In genomic region chr6:36340341-36340670, GRCh38 we compare ENCODE assay signal across 14 cellular contexts. TPM values are rescaled to one million over a fixed set of nuclear protein-coding genes. Genes with fewer than 3 reads are reported as not detected.
DNase-seq lines count a peak whose midpoint lies in the region; ATAC-seq and TF ChIP-seq lines count a peak whose summit lies in the region.
"Had no signal": no experiment of that assay in that cellular context is flagged by ENCODE, and none has a peak within 500 bp of the region (broad histone marks: within the 10 kb centered on the region; RNA-seq: fewer than 3 reads in every experiment).

No MANE protein-coding gene starts in this region.

- H3K4me3 Mint-ChIP-seq in glutamatergic neuron (ENCODE audit: unreplicated experiment), result peak overlapping the region; percentile 82
- H3K4me3 Mint-ChIP-seq: stimulated activated naive CD8-positive, alpha-beta T cell treated with anti-CD3 and anti-CD28 coated beads, Interleukin-15, Interleukin-2, amounts not matched to agents 100 ng/mL and 50 ng/mL, for 24 hours had no signal

- H3K4me1 Mint-ChIP-seq in glutamatergic neuron (ENCODE audit: low read depth, unreplicated experiment), result no peaks in the 10 kb centered on the region

- no peak for DNase-seq in GM23248
- no peak for DNase-seq in NT2/D1 (ENCODE audit: low read depth, low spot score)
- DNase-seq in glutamatergic neuron, result no peak
- no peak for DNase-seq in sciatic nerve (ENCODE audit: low spot score)
- DNase-seq in activated CD4-positive, alpha-beta T cell treated with anti-CD3 and anti-CD28 coated beads for 4 hours, result no peak
- DNase-seq in KG1 (lab: John Stamatoyannopoulos, UW), result no peak
- DNase-seq in kidney glomerular epithelial cell (lab: John Stamatoyannopoulos, UW), result no peak
- DNase-seq in RPMI8226, result no peak
- DNase-seq: cortex of kidney had no signal

- no peak overlapping the region for H3K4me2 ChIP-seq in GM23248 (ENCODE audit: unreplicated experiment)

- peaks cover 17% of the 10 kb centered on the region; the same call in 1 of the 2 replicates for H3K27me3 ChIP-seq in GM23248 (replicated peaks; ENCODE audit: insufficient read depth)
- H3K27me3 ChIP-seq in NT2/D1 (ENCODE audit: insufficient read depth, insufficient read length), result peaks cover 13% of the 10 kb centered on the region

- H3F3A ChIP-seq in GM23248 (ENCODE audit: insufficient read depth), result no peaks in the 10 kb centered on the region

- intact Hi-C loops in sciatic nerve (cut with DNase I), result no loop called here

- H4K20me1 ChIP-seq in GM23248 (ENCODE audit: insufficient read depth), result no peaks in the 10 kb centered on the region

- H3K9ac ChIP-seq in GM23248 (no peak overlapping the region), NT2/D1 (ENCODE audit: insufficient read length, low read depth) (peak overlapping the region; percentile 74)

- H3K79me2 ChIP-seq in GM23248 (ENCODE audit: insufficient read depth), result no peaks in the 10 kb centered on the region

- H3K4me3 ChIP-seq in GM23248 (no peak overlapping the region), NT2/D1 (ENCODE audit: insufficient read length, low read depth) (peak overlapping the region; percentile 35)
- H3K4me3 ChIP-seq: HAP-1, lung had no signal

- H3K36me3 Mint-ChIP-seq in glutamatergic neuron (ENCODE audit: unreplicated experiment), result no peaks in the 10 kb centered on the region

- H3K4me1 ChIP-seq in GM23248 (ENCODE audit: insufficient read depth), result no peaks in the 10 kb centered on the region
- H3K4me1 ChIP-seq in NT2/D1 (ENCODE audit: insufficient read depth, insufficient read length), result peaks cover under 1% of the 10 kb centered on the region

- no peak for TF ChIP-seq CTCF in glutamatergic neuron (IDR thresholded peaks at IDR 0.05; ENCODE audit: partially characterized antibody, unreplicated experiment)

- in situ Hi-C loops in GM23248 (cut with MboI), result no loop called here

- H3K9me3 ChIP-seq in GM23248 (ENCODE audit: low read depth), result no peaks in the 10 kb centered on the region
- H3K9me3 ChIP-seq in NT2/D1 (ENCODE audit: insufficient read depth, low read length), result no peaks in the 10 kb centered on the region
- H3K9me3 ChIP-seq: HAP-1 had no signal

- no peaks in the 10 kb centered on the region for H3K27me3 Mint-ChIP-seq in glutamatergic neuron (ENCODE audit: unreplicated experiment)

- H3K27ac Mint-ChIP-seq in glutamatergic neuron (ENCODE audit: unreplicated experiment), result no peak overlapping the region
- H3K27ac Mint-ChIP-seq: stimulated activated naive CD8-positive, alpha-beta T cell treated with anti-CD3 and anti-CD28 coated beads, Interleukin-15, Interleukin-2, amounts not matched to agents 100 ng/mL and 50 ng/mL, for 24 hours had no signal

- peaks cover 2% of the 10 kb centered on the region for H3K9me3 Mint-ChIP-seq in glutamatergic neuron (ENCODE audit: unreplicated experiment)
- H3K9me3 Mint-ChIP-seq: stimulated activated naive CD8-positive, alpha-beta T cell treated with anti-CD3 and anti-CD28 coated beads, Interleukin-15, Interleukin-2, amounts not matched to agents 100 ng/mL and 50 ng/mL, for 24 hours had no signal

- no peaks in the 10 kb centered on the region for H3K9me2 ChIP-seq in GM23248 (ENCODE audit: insufficient read depth)

- H2AFZ ChIP-seq in GM23248, result peak overlapping the region; percentile 84

- ATAC-seq in sciatic nerve, result peak; percentile 42

- H3K27ac ChIP-seq in GM23248, result no peak overlapping the region

- 48 to 52% methylated on average over 13 of the region's 13 CpGs for WGBS in GM23248 (ENCODE audit: low coverage in 1 of 2, low lambda C conversion rate in 2 of 2, missing lambda C conversion rate in 2 of 2), 2 experiments

- H3K36me3 ChIP-seq in GM23248 (ENCODE audit: low read depth) (no peaks in the 10 kb centered on the region), NT2/D1 (ENCODE audit: insufficient read depth, insufficient read length, low read length) (no peaks in the 10 kb centered on the region)
- H3K36me3 ChIP-seq: HAP-1 had no signal

RNA-seq across cellular contexts. Expression of gene BNIP5, which starts 3.6 kb away (rescaled TPM):
- not detected in 2 replicates for total RNA-seq in GM23248 (2014; rRNA removed; shearing (Covaris generic))
- polyA plus RNA-seq in GM23248 (2016; fragmentation: Nextera tagmentation; extraction: Ambion mirVana), result not detected in 2 replicates
- not detected for total RNA-seq in glutamatergic neuron (ENCODE audit: unreplicated experiment)
- not detected for total RNA-seq in sciatic nerve
- total RNA-seq: aorta, omental fat pad had no signal

RNA-seq across cellular contexts. Expression of gene ETV7, which starts 47.2 kb away (rescaled TPM):
- 0.32 TPM in 1 of 2 replicates, not detected in the other for total RNA-seq in GM23248 (2014; rRNA removed; shearing (Covaris generic))
- polyA plus RNA-seq in GM23248 (2016; fragmentation: Nextera tagmentation; extraction: Ambion mirVana), result 0.70 and 0.99 TPM in 2 replicates
- total RNA-seq in glutamatergic neuron (ENCODE audit: unreplicated experiment) (not detected), sciatic nerve (6.7 TPM)
